ENCODE assay signal across 21 cellular contexts in genomic region chr7:82423446-82423845, GRCh38. TPM values are rescaled to one million over a fixed set of nuclear protein-coding genes. Genes with fewer than 3 reads are reported as not detected.
"Had no signal": no experiment of that assay in that cellular context is flagged by ENCODE, and none has a peak within 500 bp of the region (broad histone marks: within the 10 kb centered on the region; RNA-seq: fewer than 3 reads in every experiment).

No MANE protein-coding gene starts in this region.

- FAIRE-seq: frontal cortex, small intestine, urothelium cell line had no signal

- H3K9me3 ChIP-seq: ovary, right lobe of liver, stomach, transverse colon had no signal

- H3K4me3 ChIP-seq: cardiac muscle cell, ovary, right lobe of liver, stomach, transverse colon had no signal

- ATAC-seq: natural killer cell; right lobe of liver; stimulated activated memory B cell treated with anti-CD40 and anti-IgM and Interleukin-4, amounts not matched to agents 10 μg/mL and 1 μg/mL and 100 μg/mL, for 72 hours; T-helper 17 cell had no signal

- DNase-seq: activated CD4-positive, alpha-beta memory T cell treated with anti-CD3 and anti-CD28 coated beads for 36 hours; activated CD4-positive, alpha-beta T cell treated with anti-CD3 and anti-CD28 coated beads for 48 hours; activated naive CD4-positive, alpha-beta T cell treated with anti-CD3 and anti-CD28 coated beads, Interleukin-2, amount 10 ng/mL, durations not matched to agents 7 days and 5 days; activated T-cell treated with anti-CD3 and anti-CD28 coated beads, Interleukin-2, amount 50 U/mL, for 48 hours; cortex of kidney; hypothalamus; kidney; midbrain; natural killer cell; ovary; right lobe of liver; small intestine; stimulated activated CD4-positive, alpha-beta T cell treated with anti-CD3 and anti-CD28 coated beads, Interleukin-2, amount 100 ng/mL, for 24 hours; stomach; T-helper 17 cell; transverse colon had no signal

- H3K27me3 ChIP-seq: cardiac muscle cell, ovary, right lobe of liver, stomach, transverse colon had no signal

- H3K27ac ChIP-seq: cardiac muscle cell, epithelial cell of prostate, ovary, right lobe of liver, stomach, transverse colon had no signal

- H3K36me3 ChIP-seq: cardiac muscle cell, ovary, right lobe of liver, stomach, transverse colon had no signal

- H3K4me1 ChIP-seq: right lobe of liver, transverse colon had no signal

RNA-seq across cellular contexts. Expression of gene CACNA2D1, which starts 20.1 kb away (rescaled TPM):
- total RNA-seq: activated CD4-positive, alpha-beta memory T cell treated with anti-CD3 and anti-CD28 coated beads for 36 hours; natural killer cell; T-helper 17 cell had no signal
